ENCODE assay signal across 8 cellular contexts in genomic region chr1:23867542-23867952, GRCh38. TPM values are rescaled to one million over a fixed set of nuclear protein-coding genes. Genes with fewer than 3 reads are reported as not detected.
A peak's percentile ranks its signal among the peaks of the same experiment; 100 is the strongest.
DNase-seq lines count a peak whose midpoint lies in the region; ATAC-seq lines count a peak whose summit lies in the region.

No MANE protein-coding gene starts in this region.

- H3K27ac Mint-ChIP-seq in activated T-cell treated with anti-CD3 and anti-CD28 coated beads, Interleukin-2, amount 50 U/mL, for 72 hours: no peak overlapping the region

- peaks cover 21% of the 10 kb centered on the region for H3K4me1 Mint-ChIP-seq in activated T-cell treated with anti-CD3 and anti-CD28 coated beads, Interleukin-2, amount 50 U/mL, for 72 hours (ENCODE audit: low read depth)

- H3K9me3 ChIP-seq in iPS-20b (ENCODE audit: insufficient read depth, low read depth, low read length): no peaks in the 10 kb centered on the region
- H3K9me3 ChIP-seq in stomach smooth muscle (ENCODE audit: control insufficient read depth in 2 of 2, low read length in 2 of 2): no peaks in the 10 kb centered on the region

- no peaks in the 10 kb centered on the region for H3K9me3 Mint-ChIP-seq in activated T-cell treated with anti-CD3 and anti-CD28 coated beads, Interleukin-2, amount 50 U/mL, for 72 hours

- H3K27ac ChIP-seq in iPS-20b (ENCODE audit: low read length) (no peak overlapping the region), stomach smooth muscle (ENCODE audit: low read length) (peak overlapping the region; percentile 66)

- no peaks in the 10 kb centered on the region for H3K36me3 Mint-ChIP-seq in activated T-cell treated with anti-CD3 and anti-CD28 coated beads, Interleukin-2, amount 50 U/mL, for 72 hours (ENCODE audit: insufficient read depth in 2 of 2)

- ATAC-seq in GM19324 (IDR thresholded peaks at IDR 0.05; ENCODE audit: low FRiP score, unreplicated experiment) (peak; percentile 17), HG03095 (IDR thresholded peaks at IDR 0.05; ENCODE audit: unreplicated experiment) (peak; percentile 22)
- peak in 1 of 2 donors; percentile 66 for ATAC-seq in activated T-cell treated with anti-CD3 and anti-CD28 coated beads, Interleukin-2, amount 50 U/mL, for 72 hours (replicated peaks in 1 of 2)

- peaks cover 48% of the 10 kb centered on the region for H3K27me3 ChIP-seq in iPS-20b (ENCODE audit: insufficient read depth, low read length)
- no peaks in the 10 kb centered on the region for H3K27me3 ChIP-seq in stomach smooth muscle (ENCODE audit: control insufficient read depth in 1 of 2, insufficient read depth in 2 of 2, low read length in 2 of 2)

- peaks cover 8% of the 10 kb centered on the region for H3K27me3 Mint-ChIP-seq in activated T-cell treated with anti-CD3 and anti-CD28 coated beads, Interleukin-2, amount 50 U/mL, for 72 hours (ENCODE audit: low read depth)

- H3K4me3 Mint-ChIP-seq in activated T-cell treated with anti-CD3 and anti-CD28 coated beads, Interleukin-2, amount 50 U/mL, for 72 hours: peak overlapping the region; percentile 74 to 86

- no peak for DNase-seq in activated T-cell treated with anti-CD3 and anti-CD28 coated beads, Interleukin-2, amount 50 U/mL, for 72 hours
- DNase-seq in stimulated activated CD4-positive, alpha-beta T cell treated with anti-CD3 and anti-CD28 coated beads, Interleukin-12 subunit alpha, Interleukin-12 subunit beta, amount 100 ng/mL, for 4 hours: no peak
- DNase-seq in NCI-H345 (lab: John Stamatoyannopoulos, UW): no peak
- DNase-seq in activated CD4-positive, alpha-beta T cell treated with anti-CD3 and anti-CD28 coated beads, Interleukin-2, amount 50 U/mL, for 1 hour: no peak

- H3K4me1 ChIP-seq in iPS-20b (ENCODE audit: insufficient read depth, low read length) (no peaks in the 10 kb centered on the region), stomach smooth muscle (ENCODE audit: control insufficient read depth, insufficient read depth, low read length) (peaks cover 8% of the 10 kb centered on the region)

- no peaks in the 10 kb centered on the region for H3K36me3 ChIP-seq in iPS-20b (ENCODE audit: insufficient read depth, low read depth, low read length)
- peaks cover 8 to 14% of the 10 kb centered on the region in 2 donors for H3K36me3 ChIP-seq in stomach smooth muscle (ENCODE audit: control insufficient read depth in 2 of 2, insufficient read depth in 2 of 2, low read length in 2 of 2)

- peak overlapping the region; percentile 15; the same call in 1 of the 2 replicates for H3K9ac ChIP-seq in iPS-20b (ENCODE audit: low read depth, low read length)
- peak overlapping the region; percentile 69 to 79 for H3K9ac ChIP-seq in stomach smooth muscle (ENCODE audit: low read length in 2 of 2)

- H3K4me3 ChIP-seq in iPS-20b (ENCODE audit: low read length) (peak overlapping the region; percentile 85), stomach smooth muscle (ENCODE audit: low read length in 2 of 2) (peak overlapping the region; percentile 61 to 93)

RNA-seq across cellular contexts. Expression of gene FUCA1, which starts 0.5 kb away (rescaled TPM):
- total RNA-seq in activated T-cell treated with anti-CD3 and anti-CD28 coated beads, Interleukin-2, amount 50 U/mL, for 72 hours: 1 to 10 TPM; 5.5 to 9.0 TPM

RNA-seq across cellular contexts. Expression of gene HMGCL, which starts 42.3 kb away (rescaled TPM):
- 10 to 100 TPM; 44.1 to 47.4 TPM for total RNA-seq in activated T-cell treated with anti-CD3 and anti-CD28 coated beads, Interleukin-2, amount 50 U/mL, for 72 hours

RNA-seq across cellular contexts. Expression of gene CNR2, which starts 45.6 kb away (rescaled TPM):
- total RNA-seq in activated T-cell treated with anti-CD3 and anti-CD28 coated beads, Interleukin-2, amount 50 U/mL, for 72 hours: under 1 TPM; 0.35 to 0.72 TPM
